ENCODE assay signal across 1 cellular context in the genomic region with DNA sequence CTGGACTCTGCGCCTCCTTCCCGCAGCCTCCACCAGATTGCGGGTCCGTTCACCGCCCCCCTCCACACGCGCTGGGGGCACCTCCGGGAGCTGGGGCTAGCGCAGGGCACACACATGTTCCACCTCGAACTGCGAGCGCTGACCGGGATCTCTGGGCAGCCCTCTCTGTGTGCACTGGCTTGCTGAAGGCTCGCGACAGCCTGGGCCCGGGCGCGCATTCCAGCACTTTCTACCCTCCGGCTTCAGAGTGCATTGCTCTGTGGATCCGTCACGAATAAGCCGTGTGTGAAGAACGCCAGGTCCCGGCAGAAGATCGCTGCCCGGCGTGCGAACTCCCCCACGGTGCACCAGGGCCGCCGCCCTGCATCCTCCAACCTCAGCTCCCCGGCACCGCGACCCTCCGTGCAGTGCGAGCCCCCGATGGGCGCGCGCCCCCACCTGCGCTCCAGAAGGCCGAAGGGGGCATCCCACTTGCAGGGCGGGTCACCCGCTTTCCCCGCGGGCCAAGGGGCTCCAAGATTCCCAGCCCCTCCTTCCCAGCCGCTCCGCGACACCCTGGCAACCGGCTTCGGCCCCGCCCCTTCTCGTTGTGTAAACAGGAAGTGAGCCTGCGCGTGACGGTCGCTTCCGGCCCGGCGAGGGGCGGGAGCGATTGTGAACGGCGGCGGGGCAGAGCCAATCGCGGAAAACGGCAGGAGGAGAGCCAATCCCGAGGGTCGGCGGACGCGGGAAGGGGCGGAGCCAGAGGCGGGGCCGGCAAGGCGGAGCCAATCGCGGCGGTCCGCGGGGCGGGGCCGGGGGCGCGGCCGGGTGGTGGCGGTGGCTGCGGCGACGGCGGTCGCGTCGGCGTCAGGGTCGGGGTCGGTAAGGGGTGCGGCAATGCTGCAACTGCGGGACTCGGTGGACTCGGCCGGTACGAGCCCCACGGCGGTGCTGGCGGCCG.
TF ChIP-seq lines count a peak whose summit lies in the region.

A gene (plus strand): TSS at position 822 of the 943 bp plus-strand sequence. CDS start 58 bp downstream, at position 880.

TF ChIP-seq in GM12878, 131 proteins besides CTCF, POLR2A, EP300 and RAD21 (continued from another document and continues in another):
- TF ChIP-seq, protein P1, sequence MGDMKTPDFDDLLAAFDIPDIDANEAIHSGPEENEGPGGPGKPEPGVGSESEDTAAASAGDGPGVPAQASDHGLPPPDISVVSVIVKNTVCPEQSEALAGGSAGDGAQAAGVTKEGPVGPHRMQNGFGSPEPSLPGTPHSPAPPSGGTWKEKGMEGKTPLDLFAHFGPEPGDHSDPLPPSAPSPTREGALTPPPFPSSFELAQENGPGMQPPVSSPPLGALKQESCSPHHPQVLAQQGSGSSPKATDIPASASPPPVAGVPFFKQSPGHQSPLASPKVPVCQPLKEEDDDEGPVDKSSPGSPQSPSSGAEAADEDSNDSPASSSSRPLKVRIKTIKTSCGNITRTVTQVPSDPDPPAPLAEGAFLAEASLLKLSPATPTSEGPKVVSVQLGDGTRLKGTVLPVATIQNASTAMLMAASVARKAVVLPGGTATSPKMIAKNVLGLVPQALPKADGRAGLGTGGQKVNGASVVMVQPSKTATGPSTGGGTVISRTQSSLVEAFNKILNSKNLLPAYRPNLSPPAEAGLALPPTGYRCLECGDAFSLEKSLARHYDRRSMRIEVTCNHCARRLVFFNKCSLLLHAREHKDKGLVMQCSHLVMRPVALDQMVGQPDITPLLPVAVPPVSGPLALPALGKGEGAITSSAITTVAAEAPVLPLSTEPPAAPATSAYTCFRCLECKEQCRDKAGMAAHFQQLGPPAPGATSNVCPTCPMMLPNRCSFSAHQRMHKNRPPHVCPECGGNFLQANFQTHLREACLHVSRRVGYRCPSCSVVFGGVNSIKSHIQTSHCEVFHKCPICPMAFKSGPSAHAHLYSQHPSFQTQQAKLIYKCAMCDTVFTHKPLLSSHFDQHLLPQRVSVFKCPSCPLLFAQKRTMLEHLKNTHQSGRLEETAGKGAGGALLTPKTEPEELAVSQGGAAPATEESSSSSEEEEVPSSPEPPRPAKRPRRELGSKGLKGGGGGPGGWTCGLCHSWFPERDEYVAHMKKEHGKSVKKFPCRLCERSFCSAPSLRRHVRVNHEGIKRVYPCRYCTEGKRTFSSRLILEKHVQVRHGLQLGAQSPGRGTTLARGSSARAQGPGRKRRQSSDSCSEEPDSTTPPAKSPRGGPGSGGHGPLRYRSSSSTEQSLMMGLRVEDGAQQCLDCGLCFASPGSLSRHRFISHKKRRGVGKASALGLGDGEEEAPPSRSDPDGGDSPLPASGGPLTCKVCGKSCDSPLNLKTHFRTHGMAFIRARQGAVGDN (IDR thresholded peaks at IDR 0.05): no peak
- TF ChIP-seq CBX3 (IDR thresholded peaks at IDR 0.05; ENCODE audit: borderline replicate concordance, low read depth) (no peak), POLR2AphosphoS2 (IDR thresholded peaks at IDR 0.05; ENCODE audit: low read depth, low read length) (no peak), JUNB (IDR thresholded peaks at IDR 0.05) (no peak), MYB (IDR thresholded peaks at IDR 0.05; ENCODE audit: borderline replicate concordance, low read depth, low read length) (no peak), NBN (IDR thresholded peaks at IDR 0.05) (no peak), MYC (IDR thresholded peaks at IDR 0.05; ENCODE audit: insufficient read depth, insufficient read length, insufficient replicate concordance, low read length, severe bottlenecking) (no peak), FOXK2 (IDR thresholded peaks at IDR 0.05) (peak; percentile 94), ZNF24 (IDR thresholded peaks at IDR 0.05) (no peak), SUZ12 (IDR thresholded peaks at IDR 0.05; ENCODE audit: unreplicated experiment) (no peak), BACH1 (IDR thresholded peaks at IDR 0.05; ENCODE audit: borderline replicate concordance) (no peak; the same call in 1 of the 2 replicates), KAT2A (conservative IDR thresholded peaks at IDR 0.05; ENCODE audit: control insufficient read depth, low read depth, low read length) (no peak), RB1 (IDR thresholded peaks at IDR 0.05; ENCODE audit: borderline replicate concordance) (peak; percentile 50; the same call in 1 of the 2 replicates), CHD4 (IDR thresholded peaks at IDR 0.05) (no peak), SIX5 (IDR thresholded peaks at IDR 0.05; ENCODE audit: low read depth, low read length, severe bottlenecking) (no peak), NR2C1 (IDR thresholded peaks at IDR 0.05) (peak; percentile 58), BMI1 (IDR thresholded peaks at IDR 0.05; ENCODE audit: borderline replicate concordance) (peak; percentile 55; the same call in 1 of the 2 replicates), POU2F2 (IDR thresholded peaks at IDR 0.05; ENCODE audit: borderline replicate concordance, low read depth, low read length) (no peak), CHD1 (IDR thresholded peaks at IDR 0.05; ENCODE audit: low read depth, low read length) (no peak), ESRRA (IDR thresholded peaks at IDR 0.05; ENCODE audit: low read length) (no peak), HDGF (IDR thresholded peaks at IDR 0.05) (peak; percentile 51; the same call in 1 of the 2 replicates), ZNF622 (IDR thresholded peaks at IDR 0.05) (no peak), NR2F1 (conservative IDR thresholded peaks at IDR 0.05) (0 out of 2 replicates have a peak, but pooled peaks have one; percentile 13), SMAD1 (IDR thresholded peaks at IDR 0.05; ENCODE audit: low read depth, partially characterized antibody) (no peak), FOS (IDR thresholded peaks at IDR 0.05; ENCODE audit: borderline replicate concordance, extremely low read depth, insufficient read length) (peak; percentile 51), ZNF274 (IDR thresholded peaks at IDR 0.05; ENCODE audit: insufficient read depth, insufficient read length) (no peak), BHLHE40 (IDR thresholded peaks at IDR 0.05; ENCODE audit: borderline replicate concordance in 1 of 2, low read depth in 2 of 2, low read length in 1 of 2) (peak; percentile 82 to 94), WRNIP1 (IDR thresholded peaks at IDR 0.05; ENCODE audit: borderline replicate concordance, low read depth, low read length) (no peak), SREBF2 (IDR thresholded peaks at IDR 0.05; ENCODE audit: low read length) (no peak)
- TF ChIP-seq, protein P2, sequence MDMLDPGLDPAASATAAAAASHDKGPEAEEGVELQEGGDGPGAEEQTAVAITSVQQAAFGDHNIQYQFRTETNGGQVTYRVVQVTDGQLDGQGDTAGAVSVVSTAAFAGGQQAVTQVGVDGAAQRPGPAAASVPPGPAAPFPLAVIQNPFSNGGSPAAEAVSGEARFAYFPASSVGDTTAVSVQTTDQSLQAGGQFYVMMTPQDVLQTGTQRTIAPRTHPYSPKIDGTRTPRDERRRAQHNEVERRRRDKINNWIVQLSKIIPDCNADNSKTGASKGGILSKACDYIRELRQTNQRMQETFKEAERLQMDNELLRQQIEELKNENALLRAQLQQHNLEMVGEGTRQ (IDR thresholded peaks at IDR 0.05; ENCODE audit: borderline replicate concordance, low read depth, low read length): peak; percentile 49
- TF ChIP-seq, protein P3, sequence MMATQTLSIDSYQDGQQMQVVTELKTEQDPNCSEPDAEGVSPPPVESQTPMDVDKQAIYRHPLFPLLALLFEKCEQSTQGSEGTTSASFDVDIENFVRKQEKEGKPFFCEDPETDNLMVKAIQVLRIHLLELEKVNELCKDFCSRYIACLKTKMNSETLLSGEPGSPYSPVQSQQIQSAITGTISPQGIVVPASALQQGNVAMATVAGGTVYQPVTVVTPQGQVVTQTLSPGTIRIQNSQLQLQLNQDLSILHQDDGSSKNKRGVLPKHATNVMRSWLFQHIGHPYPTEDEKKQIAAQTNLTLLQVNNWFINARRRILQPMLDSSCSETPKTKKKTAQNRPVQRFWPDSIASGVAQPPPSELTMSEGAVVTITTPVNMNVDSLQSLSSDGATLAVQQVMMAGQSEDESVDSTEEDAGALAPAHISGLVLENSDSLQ (IDR thresholded peaks at IDR 0.05): peak; percentile 97
- TF ChIP-seq, protein P4, sequence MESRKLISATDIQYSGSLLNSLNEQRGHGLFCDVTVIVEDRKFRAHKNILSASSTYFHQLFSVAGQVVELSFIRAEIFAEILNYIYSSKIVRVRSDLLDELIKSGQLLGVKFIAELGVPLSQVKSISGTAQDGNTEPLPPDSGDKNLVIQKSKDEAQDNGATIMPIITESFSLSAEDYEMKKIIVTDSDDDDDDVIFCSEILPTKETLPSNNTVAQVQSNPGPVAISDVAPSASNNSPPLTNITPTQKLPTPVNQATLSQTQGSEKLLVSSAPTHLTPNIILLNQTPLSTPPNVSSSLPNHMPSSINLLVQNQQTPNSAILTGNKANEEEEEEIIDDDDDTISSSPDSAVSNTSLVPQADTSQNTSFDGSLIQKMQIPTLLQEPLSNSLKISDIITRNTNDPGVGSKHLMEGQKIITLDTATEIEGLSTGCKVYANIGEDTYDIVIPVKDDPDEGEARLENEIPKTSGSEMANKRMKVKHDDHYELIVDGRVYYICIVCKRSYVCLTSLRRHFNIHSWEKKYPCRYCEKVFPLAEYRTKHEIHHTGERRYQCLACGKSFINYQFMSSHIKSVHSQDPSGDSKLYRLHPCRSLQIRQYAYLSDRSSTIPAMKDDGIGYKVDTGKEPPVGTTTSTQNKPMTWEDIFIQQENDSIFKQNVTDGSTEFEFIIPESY (IDR thresholded peaks at IDR 0.05): no peak
- TF ChIP-seq, protein P5, sequence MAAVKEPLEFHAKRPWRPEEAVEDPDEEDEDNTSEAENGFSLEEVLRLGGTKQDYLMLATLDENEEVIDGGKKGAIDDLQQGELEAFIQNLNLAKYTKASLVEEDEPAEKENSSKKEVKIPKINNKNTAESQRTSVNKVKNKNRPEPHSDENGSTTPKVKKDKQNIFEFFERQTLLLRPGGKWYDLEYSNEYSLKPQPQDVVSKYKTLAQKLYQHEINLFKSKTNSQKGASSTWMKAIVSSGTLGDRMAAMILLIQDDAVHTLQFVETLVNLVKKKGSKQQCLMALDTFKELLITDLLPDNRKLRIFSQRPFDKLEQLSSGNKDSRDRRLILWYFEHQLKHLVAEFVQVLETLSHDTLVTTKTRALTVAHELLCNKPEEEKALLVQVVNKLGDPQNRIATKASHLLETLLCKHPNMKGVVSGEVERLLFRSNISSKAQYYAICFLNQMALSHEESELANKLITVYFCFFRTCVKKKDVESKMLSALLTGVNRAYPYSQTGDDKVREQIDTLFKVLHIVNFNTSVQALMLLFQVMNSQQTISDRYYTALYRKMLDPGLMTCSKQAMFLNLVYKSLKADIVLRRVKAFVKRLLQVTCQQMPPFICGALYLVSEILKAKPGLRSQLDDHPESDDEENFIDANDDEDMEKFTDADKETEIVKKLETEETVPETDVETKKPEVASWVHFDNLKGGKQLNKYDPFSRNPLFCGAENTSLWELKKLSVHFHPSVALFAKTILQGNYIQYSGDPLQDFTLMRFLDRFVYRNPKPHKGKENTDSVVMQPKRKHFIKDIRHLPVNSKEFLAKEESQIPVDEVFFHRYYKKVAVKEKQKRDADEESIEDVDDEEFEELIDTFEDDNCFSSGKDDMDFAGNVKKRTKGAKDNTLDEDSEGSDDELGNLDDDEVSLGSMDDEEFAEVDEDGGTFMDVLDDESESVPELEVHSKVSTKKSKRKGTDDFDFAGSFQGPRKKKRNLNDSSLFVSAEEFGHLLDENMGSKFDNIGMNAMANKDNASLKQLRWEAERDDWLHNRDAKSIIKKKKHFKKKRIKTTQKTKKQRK (IDR thresholded peaks at IDR 0.05; ENCODE audit: low read depth, low read length): peak; percentile 60; the same call in 1 of the 2 replicates
- TF ChIP-seq, protein P6, sequence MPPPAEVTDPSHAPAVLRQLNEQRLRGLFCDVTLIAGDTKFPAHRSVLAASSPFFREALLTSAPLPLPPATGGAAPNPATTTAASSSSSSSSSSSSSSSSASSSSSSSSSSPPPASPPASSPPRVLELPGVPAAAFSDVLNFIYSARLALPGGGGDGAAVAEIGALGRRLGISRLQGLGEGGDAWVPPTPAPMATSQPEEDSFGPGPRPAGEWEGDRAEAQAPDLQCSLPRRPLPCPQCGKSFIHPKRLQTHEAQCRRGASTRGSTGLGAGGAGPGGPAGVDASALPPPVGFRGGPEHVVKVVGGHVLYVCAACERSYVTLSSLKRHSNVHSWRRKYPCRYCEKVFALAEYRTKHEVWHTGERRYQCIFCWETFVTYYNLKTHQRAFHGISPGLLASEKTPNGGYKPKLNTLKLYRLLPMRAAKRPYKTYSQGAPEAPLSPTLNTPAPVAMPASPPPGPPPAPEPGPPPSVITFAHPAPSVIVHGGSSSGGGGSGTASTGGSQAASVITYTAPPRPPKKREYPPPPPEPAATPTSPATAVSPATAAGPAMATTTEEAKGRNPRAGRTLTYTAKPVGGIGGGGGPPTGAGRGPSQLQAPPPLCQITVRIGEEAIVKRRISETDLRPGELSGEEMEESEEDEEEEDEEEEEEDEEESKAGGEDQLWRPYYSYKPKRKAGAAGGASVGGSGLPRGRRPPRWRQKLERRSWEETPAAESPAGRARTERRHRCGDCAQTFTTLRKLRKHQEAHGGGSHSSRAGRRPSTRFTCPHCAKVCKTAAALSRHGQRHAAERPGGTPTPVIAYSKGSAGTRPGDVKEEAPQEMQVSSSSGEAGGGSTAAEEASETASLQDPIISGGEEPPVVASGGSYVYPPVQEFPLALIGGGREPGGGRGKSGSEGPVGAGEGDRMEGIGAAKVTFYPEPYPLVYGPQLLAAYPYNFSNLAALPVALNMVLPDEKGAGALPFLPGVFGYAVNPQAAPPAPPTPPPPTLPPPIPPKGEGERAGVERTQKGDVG (CRISPR knock-in tag; IDR thresholded peaks at IDR 0.05): no peak
- TF ChIP-seq, protein P7, sequence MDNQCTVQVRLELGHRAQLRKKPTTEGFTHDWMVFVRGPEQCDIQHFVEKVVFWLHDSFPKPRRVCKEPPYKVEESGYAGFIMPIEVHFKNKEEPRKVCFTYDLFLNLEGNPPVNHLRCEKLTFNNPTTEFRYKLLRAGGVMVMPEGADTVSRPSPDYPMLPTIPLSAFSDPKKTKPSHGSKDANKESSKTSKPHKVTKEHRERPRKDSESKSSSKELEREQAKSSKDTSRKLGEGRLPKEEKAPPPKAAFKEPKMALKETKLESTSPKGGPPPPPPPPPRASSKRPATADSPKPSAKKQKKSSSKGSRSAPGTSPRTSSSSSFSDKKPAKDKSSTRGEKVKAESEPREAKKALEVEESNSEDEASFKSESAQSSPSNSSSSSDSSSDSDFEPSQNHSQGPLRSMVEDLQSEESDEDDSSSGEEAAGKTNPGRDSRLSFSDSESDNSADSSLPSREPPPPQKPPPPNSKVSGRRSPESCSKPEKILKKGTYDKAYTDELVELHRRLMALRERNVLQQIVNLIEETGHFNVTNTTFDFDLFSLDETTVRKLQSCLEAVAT (IDR thresholded peaks at IDR 0.05): no peak
- TF ChIP-seq, protein P8, sequence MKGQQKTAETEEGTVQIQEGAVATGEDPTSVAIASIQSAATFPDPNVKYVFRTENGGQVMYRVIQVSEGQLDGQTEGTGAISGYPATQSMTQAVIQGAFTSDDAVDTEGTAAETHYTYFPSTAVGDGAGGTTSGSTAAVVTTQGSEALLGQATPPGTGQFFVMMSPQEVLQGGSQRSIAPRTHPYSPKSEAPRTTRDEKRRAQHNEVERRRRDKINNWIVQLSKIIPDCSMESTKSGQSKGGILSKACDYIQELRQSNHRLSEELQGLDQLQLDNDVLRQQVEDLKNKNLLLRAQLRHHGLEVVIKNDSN (IDR thresholded peaks at IDR 0.05; ENCODE audit: borderline replicate concordance, extremely low read length, insufficient read depth, low read depth, low read length): peak; percentile 72
- TF ChIP-seq, protein P9, sequence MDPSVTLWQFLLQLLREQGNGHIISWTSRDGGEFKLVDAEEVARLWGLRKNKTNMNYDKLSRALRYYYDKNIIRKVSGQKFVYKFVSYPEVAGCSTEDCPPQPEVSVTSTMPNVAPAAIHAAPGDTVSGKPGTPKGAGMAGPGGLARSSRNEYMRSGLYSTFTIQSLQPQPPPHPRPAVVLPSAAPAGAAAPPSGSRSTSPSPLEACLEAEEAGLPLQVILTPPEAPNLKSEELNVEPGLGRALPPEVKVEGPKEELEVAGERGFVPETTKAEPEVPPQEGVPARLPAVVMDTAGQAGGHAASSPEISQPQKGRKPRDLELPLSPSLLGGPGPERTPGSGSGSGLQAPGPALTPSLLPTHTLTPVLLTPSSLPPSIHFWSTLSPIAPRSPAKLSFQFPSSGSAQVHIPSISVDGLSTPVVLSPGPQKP (IDR thresholded peaks at IDR 0.05; ENCODE audit: low read depth, low read length): peak; percentile 80; the same call in 1 of the 2 replicates
